Comparison of ENCODE assay signal across 1 cellular context in genomic region chr22:43925433-43926348, GRCh38.
TF ChIP-seq lines count a peak whose summit lies in the region.

No MANE protein-coding gene starts in this region.

TF ChIP-seq in HepG2, 621 proteins besides CTCF, POLR2A, EP300 and RAD21 (continued from another document and continues in another):
- TF ChIP-seq ZNF609 (CRISPR knock-in tag; IDR thresholded peaks at IDR 0.05; ENCODE audit: borderline replicate concordance): peak; percentile 88; the same call in 1 of the 2 replicates
- TF ChIP-seq ZNF552 (CRISPR knock-in tag; IDR thresholded peaks at IDR 0.05; ENCODE audit: borderline replicate concordance): no peak
- TF ChIP-seq PHF21A (CRISPR knock-in tag; IDR thresholded peaks at IDR 0.05): peak; percentile 95
- TF ChIP-seq NR2C2 (CRISPR knock-in tag; IDR thresholded peaks at IDR 0.05; ENCODE audit: borderline replicate concordance): peak; percentile 72
- peak; percentile 76; the same call in 1 of the 2 replicates for TF ChIP-seq ZNF503 (CRISPR knock-in tag; IDR thresholded peaks at IDR 0.05)
- no peak for TF ChIP-seq ELF4 (CRISPR knock-in tag; IDR thresholded peaks at IDR 0.05; ENCODE audit: borderline replicate concordance)
- no peak for TF ChIP-seq ATRX (CRISPR knock-in tag; IDR thresholded peaks at IDR 0.05; ENCODE audit: borderline replicate concordance)
- TF ChIP-seq NCOA5 (CRISPR knock-in tag; IDR thresholded peaks at IDR 0.05): no peak
- peak; percentile 84; the same call in 1 of the 2 replicates for TF ChIP-seq SOX13 (IDR thresholded peaks at IDR 0.05)
- TF ChIP-seq SOX13 (CRISPR knock-in tag; conservative IDR thresholded peaks at IDR 0.05 in 1 of 2, IDR thresholded peaks at IDR 0.05 in 1 of 2): peak in 1 of 2 experiments; percentile 88; a peak in 2 of 4 replicates
- peak; percentile 80 for TF ChIP-seq CEBPB (IDR thresholded peaks at IDR 0.05; ENCODE audit: borderline replicate concordance, low read depth, low read length)
- TF ChIP-seq HNF1A (IDR thresholded peaks at IDR 0.05; ENCODE audit: low read depth): no peak
- TF ChIP-seq HNF1A (CRISPR knock-in tag; IDR thresholded peaks at IDR 0.05; ENCODE audit: borderline replicate concordance): peak; percentile 66; the same call in 1 of the 2 replicates
- peak; percentile 27; the same call in 1 of the 2 replicates for TF ChIP-seq GATA4 (IDR thresholded peaks at IDR 0.05; ENCODE audit: borderline replicate concordance, low read depth)
- TF ChIP-seq THAP8 (CRISPR knock-in tag; IDR thresholded peaks at IDR 0.05; ENCODE audit: borderline replicate concordance): peak; percentile 20; the same call in 1 of the 2 replicates
- TF ChIP-seq DMAP1 (CRISPR knock-in tag; IDR thresholded peaks at IDR 0.05): peak; percentile 51; the same call in 1 of the 2 replicates
- TF ChIP-seq ZGPAT (CRISPR knock-in tag; IDR thresholded peaks at IDR 0.05): peak; percentile 50; the same call in 1 of the 2 replicates
- TF ChIP-seq ARNTL (CRISPR knock-in tag; IDR thresholded peaks at IDR 0.05): peak; percentile 87
- TF ChIP-seq RXRA (CRISPR knock-in tag; IDR thresholded peaks at IDR 0.05): peak; percentile 42; the same call in 1 of the 2 replicates
- TF ChIP-seq NCOR1 (IDR thresholded peaks at IDR 0.05; ENCODE audit: borderline replicate concordance, low read length): peak; percentile 88; the same call in 1 of the 2 replicates
- peak; percentile 13; the same call in 1 of the 2 replicates for TF ChIP-seq RFXAP (CRISPR knock-in tag; IDR thresholded peaks at IDR 0.05; ENCODE audit: borderline replicate concordance)
- peak; percentile 73 for TF ChIP-seq ELF3 (CRISPR knock-in tag; IDR thresholded peaks at IDR 0.05)
- TF ChIP-seq NR2F2 (IDR thresholded peaks at IDR 0.05; ENCODE audit: borderline replicate concordance, low read depth): peak; percentile 61; the same call in 1 of the 2 replicates
- no peak for TF ChIP-seq ZNF34 (CRISPR knock-in tag; IDR thresholded peaks at IDR 0.05; ENCODE audit: borderline replicate concordance)
- TF ChIP-seq MED8 (CRISPR knock-in tag; IDR thresholded peaks at IDR 0.05; ENCODE audit: insufficient replicate concordance): peak; percentile 65
- TF ChIP-seq CERS6 (CRISPR knock-in tag; IDR thresholded peaks at IDR 0.05): no peak
- TF ChIP-seq ZSCAN21 (CRISPR knock-in tag; IDR thresholded peaks at IDR 0.05; ENCODE audit: borderline replicate concordance): peak; percentile 44; the same call in 1 of the 2 replicates
- TF ChIP-seq SOX6 (IDR thresholded peaks at IDR 0.05): no peak
- TF ChIP-seq SOX6 (CRISPR knock-in tag; IDR thresholded peaks at IDR 0.05): peak; percentile 95
- peak; percentile 93 for TF ChIP-seq SKI (IDR thresholded peaks at IDR 0.05; ENCODE audit: partially characterized antibody)
- no peak for TF ChIP-seq PAX8 (CRISPR knock-in tag; IDR thresholded peaks at IDR 0.05; ENCODE audit: borderline replicate concordance)
- no peak for TF ChIP-seq NFIB (CRISPR knock-in tag; IDR thresholded peaks at IDR 0.05; ENCODE audit: borderline replicate concordance)
- TF ChIP-seq BATF2 (CRISPR knock-in tag; IDR thresholded peaks at IDR 0.05): no peak
- 0 out of 2 replicates have a peak, but pooled peaks have one; percentile 22 for TF ChIP-seq THAP9 (CRISPR knock-in tag; IDR thresholded peaks at IDR 0.05; ENCODE audit: borderline replicate concordance)
- peak; percentile 74; the same call in 1 of the 2 replicates for TF ChIP-seq ZC3H13 (CRISPR knock-in tag; IDR thresholded peaks at IDR 0.05)
- TF ChIP-seq NR0B2 (CRISPR knock-in tag; IDR thresholded peaks at IDR 0.05): 0 out of 2 replicates have a peak, but pooled peaks have one; percentile 55
- peak; percentile 84 for TF ChIP-seq ZMYM4 (CRISPR knock-in tag; IDR thresholded peaks at IDR 0.05)
- peak; percentile 48; the same call in 1 of the 2 replicates for TF ChIP-seq ISL2 (CRISPR knock-in tag; IDR thresholded peaks at IDR 0.05)
- no peak for TF ChIP-seq KDM3A (CRISPR knock-in tag; IDR thresholded peaks at IDR 0.05; ENCODE audit: low read depth)
- peak; percentile 58; the same call in 1 of the 2 replicates for TF ChIP-seq ZSCAN31 (CRISPR knock-in tag; IDR thresholded peaks at IDR 0.05; ENCODE audit: low read depth)
- no peak for TF ChIP-seq PREB (CRISPR knock-in tag; IDR thresholded peaks at IDR 0.05)
